ENCODE assay signal across 26 cellular contexts in the genomic region with DNA sequence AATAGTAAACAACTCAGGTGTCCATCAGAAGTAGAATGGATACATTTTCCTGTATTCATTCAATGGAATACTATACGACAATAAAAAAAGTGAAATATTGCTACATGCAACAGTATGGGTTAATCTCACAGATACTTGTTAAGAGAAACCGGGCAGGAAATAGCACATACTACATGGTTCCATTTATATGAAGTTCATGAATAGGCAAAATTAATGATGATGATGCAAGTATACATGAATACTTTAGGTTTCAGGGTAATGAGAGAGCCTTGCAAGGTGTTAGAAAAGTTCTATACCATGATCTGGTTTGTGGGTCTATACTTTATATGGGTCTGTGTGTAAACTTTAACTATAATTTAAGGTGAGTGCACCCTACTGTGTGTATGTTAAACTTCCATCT.
"Had no signal": no experiment of that assay in that cellular context is flagged by ENCODE, and none has a peak within 500 bp of the region (broad histone marks: within the 10 kb centered on the region; RNA-seq: fewer than 3 reads in every experiment).

No MANE protein-coding gene starts in this region.

- H3K9me3 Mint-ChIP-seq: activated CD4-positive, alpha-beta memory T cell treated with anti-CD3 and anti-CD28 coated beads, Interleukin-2, amount 10 ng/mL, durations not matched to agents 7 days and 5 days; activated CD4-positive, alpha-beta T cell treated with anti-CD3 and anti-CD28 coated beads, Interleukin-2, amount 10 ng/mL, durations not matched to agents 7 days and 5 days; activated T-cell treated with anti-CD3 and anti-CD28 coated beads, Interleukin-2, amount 50 U/mL, for 4 hours; activated T-helper 17 cell treated with anti-CD3 and anti-CD28 coated beads, Interleukin-2, amount 50 U/mL, for 72 hours had no signal

- H3K36me3 ChIP-seq: esophagus squamous epithelium had no signal

- H3K4me3 Mint-ChIP-seq: activated CD4-positive, alpha-beta memory T cell treated with anti-CD3 and anti-CD28 coated beads, Interleukin-2, amount 10 ng/mL, durations not matched to agents 7 days and 5 days; activated CD4-positive, alpha-beta T cell treated with anti-CD3 and anti-CD28 coated beads, Interleukin-2, amount 10 ng/mL, durations not matched to agents 7 days and 5 days; activated naive CD8-positive, alpha-beta T cell; activated T-cell treated with anti-CD3 and anti-CD28 coated beads, Interleukin-2, amount 50 U/mL, for 4 hours; activated T-helper 17 cell treated with anti-CD3 and anti-CD28 coated beads, Interleukin-2, amount 50 U/mL, for 72 hours; WTC11 had no signal

- H3K9me3 ChIP-seq: body of pancreas, esophagus squamous epithelium had no signal

- H3K27me3 ChIP-seq: body of pancreas, esophagus squamous epithelium had no signal

- H3K36me3 Mint-ChIP-seq: activated naive CD8-positive, alpha-beta T cell had no signal

- FAIRE-seq: endometrium, endothelial cell of umbilical vein, frontal cortex had no signal

- H3K27ac Mint-ChIP-seq: activated CD4-positive, alpha-beta memory T cell treated with anti-CD3 and anti-CD28 coated beads, Interleukin-2, amount 10 ng/mL, durations not matched to agents 7 days and 5 days; activated CD4-positive, alpha-beta T cell treated with anti-CD3 and anti-CD28 coated beads, Interleukin-2, amount 10 ng/mL, durations not matched to agents 7 days and 5 days; activated naive CD8-positive, alpha-beta T cell; activated T-helper 17 cell treated with anti-CD3 and anti-CD28 coated beads, Interleukin-2, amount 50 U/mL, for 72 hours; WTC11 had no signal

- H3K4me3 ChIP-seq: body of pancreas, esophagus squamous epithelium had no signal

- H3K4me1 Mint-ChIP-seq: activated CD4-positive, alpha-beta memory T cell treated with anti-CD3 and anti-CD28 coated beads, Interleukin-2, amount 10 ng/mL, durations not matched to agents 7 days and 5 days; activated CD4-positive, alpha-beta T cell treated with anti-CD3 and anti-CD28 coated beads, Interleukin-2, amount 10 ng/mL, durations not matched to agents 7 days and 5 days; activated T-helper 17 cell treated with anti-CD3 and anti-CD28 coated beads, Interleukin-2, amount 50 U/mL, for 72 hours; WTC11 had no signal

- H3K4me1 ChIP-seq: body of pancreas, esophagus squamous epithelium had no signal

- ATAC-seq: activated T-cell treated with anti-CD3 and anti-CD28 coated beads, Interleukin-2, amount 50 U/mL, for 4 hours; activated T-helper 17 cell treated with anti-CD3 and anti-CD28 coated beads, Interleukin-2, amount 50 U/mL, for 72 hours; body of pancreas; WTC11 had no signal

- H3K27ac ChIP-seq: body of pancreas, epithelial cell of prostate, esophagus squamous epithelium had no signal

- DNase-seq: activated CD4-positive, alpha-beta memory T cell treated with anti-CD3 and anti-CD28 coated beads, Interleukin-2, amount 10 ng/mL, durations not matched to agents 7 days and 5 days; activated CD4-positive, alpha-beta T cell treated with anti-CD3 and anti-CD28 coated beads for 1 hour; activated CD4-positive, alpha-beta T cell treated with anti-CD3 and anti-CD28 coated beads for 4 hours; activated CD4-positive, alpha-beta T cell treated with anti-CD3 and anti-CD28 coated beads, Interleukin-2, amount 10 ng/mL, durations not matched to agents 7 days and 5 days; activated CD4-positive, alpha-beta T cell treated with anti-CD3 and anti-CD28 coated beads, Interleukin-2, amount 50 U/mL, for 4 hours; activated CD8-positive, alpha-beta memory T cell treated with anti-CD3 and anti-CD28 coated beads, Interleukin-2, amount 50 U/mL, for 48 hours; activated effector memory CD4-positive, alpha-beta T cell treated with Interleukin-2 at 50 U/mL for 16 hours; activated gamma-delta T cell treated with Interleukin-2 at 50 U/mL for 16 hours; activated naive CD4-positive, alpha-beta T cell treated with anti-CD3 and anti-CD28 coated beads, Interleukin-2, amount 50 U/mL, for 16 hours; activated naive CD4-positive, alpha-beta T cell treated with Interleukin-2 at 50 U/mL for 16 hours; activated T-cell treated with anti-CD3 and anti-CD28 coated beads for 4 hours; activated T-cell treated with anti-CD3 and anti-CD28 coated beads, Interleukin-2, amount 50 U/mL, for 4 hours; amygdala; aorta; body of pancreas; caudate nucleus; effector CD8-positive, alpha-beta T cell; esophagus squamous epithelium; head of caudate nucleus had no signal
